Comparison of ENCODE assay signal across 28 cellular contexts in the genomic region with DNA sequence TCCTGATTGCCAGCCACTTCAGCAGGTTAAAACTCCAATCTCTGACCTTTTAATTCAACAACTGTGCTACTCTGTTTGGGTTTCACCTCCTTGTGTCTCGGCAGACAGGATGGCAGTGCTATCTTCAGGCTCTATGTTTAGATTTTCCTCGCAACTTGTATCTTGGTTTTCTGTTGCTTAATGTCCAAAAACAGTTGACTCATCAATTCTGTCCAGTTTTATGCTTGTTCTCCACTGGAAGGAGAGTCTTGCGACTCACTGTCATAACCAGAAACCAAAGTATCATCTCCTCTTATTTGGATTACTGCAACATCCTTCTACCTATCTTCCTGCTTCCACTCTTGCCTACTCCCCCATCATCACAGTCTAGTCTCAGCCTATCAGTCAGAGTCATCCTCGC.
"Had no signal": no experiment of that assay in that cellular context is flagged by ENCODE, and none has a peak within 500 bp of the region (broad histone marks: within the 10 kb centered on the region; RNA-seq: fewer than 3 reads in every experiment).

No MANE protein-coding gene starts in this region.

- H3K9ac ChIP-seq: parathyroid adenoma had no signal

- FAIRE-seq: colon, kidney had no signal

- H3K4me2 ChIP-seq: hepatocyte had no signal

- H3K4me1 Mint-ChIP-seq: memory B cell; mesothelial cell of epicardium; naive B cell; stimulated activated naive B cell treated with anti-CD40 and anti-IgM and Interleukin-4, amounts not matched to agents 10 μg/mL and 1 μg/mL and 100 μg/mL, for 72 hours had no signal

- H3K9me3 Mint-ChIP-seq: mesothelial cell of epicardium had no signal

- ATAC-seq: foreskin keratinocyte; gastroesophageal sphincter; heart left ventricle; left lobe of liver; mucosa of descending colon; natural killer cell treated with Interleukin-12 subunit alpha and Interleukin-12 subunit beta and Interleukin-15 and Interleukin-18, amount 100 ng/mL, for 72 hours; stimulated activated naive B cell treated with anti-CD40 and anti-IgM and Interleukin-4, amounts not matched to agents 10 μg/mL and 1 μg/mL and 100 μg/mL, for 72 hours had no signal

- H3K4me3 ChIP-seq: dorsolateral prefrontal cortex, gastroesophageal sphincter, heart left ventricle, hepatocyte, lung, mucosa of descending colon, right atrium auricular region, skin epidermis, spleen, thoracic aorta, tibial nerve, upper lobe of left lung had no signal

- H3K27ac ChIP-seq: dorsolateral prefrontal cortex, foreskin keratinocyte, gastroesophageal sphincter, heart left ventricle, hepatocyte, neutrophil, parathyroid adenoma, right atrium auricular region, skin epidermis, spleen, thoracic aorta, tibial nerve, upper lobe of left lung had no signal

- H3K4me3 Mint-ChIP-seq: memory B cell; mesothelial cell of epicardium; naive B cell; natural killer cell treated with Interleukin-12 subunit alpha and Interleukin-12 subunit beta and Interleukin-15 and Interleukin-18, amount 100 ng/mL, for 72 hours; neural crest cell; stimulated activated naive B cell treated with anti-CD40 and anti-IgM and Interleukin-4, amounts not matched to agents 10 μg/mL and 1 μg/mL and 100 μg/mL, for 72 hours; stimulated activated naive CD8-positive, alpha-beta T cell treated with anti-CD3 and anti-CD28 coated beads, Interleukin-15, Interleukin-2, amounts not matched to agents 100 ng/mL and 50 ng/mL, for 24 hours had no signal

- H3K27me3 Mint-ChIP-seq: memory B cell; natural killer cell treated with Interleukin-12 subunit alpha and Interleukin-12 subunit beta and Interleukin-15 and Interleukin-18, amount 100 ng/mL, for 72 hours; progenitor cell of endocrine pancreas; stimulated activated naive B cell treated with anti-CD40 and anti-IgM and Interleukin-4, amounts not matched to agents 10 μg/mL and 1 μg/mL and 100 μg/mL, for 72 hours; stimulated activated naive CD8-positive, alpha-beta T cell treated with anti-CD3 and anti-CD28 coated beads, Interleukin-15, Interleukin-2, amounts not matched to agents 100 ng/mL and 50 ng/mL, for 24 hours had no signal

- DNase-seq: dorsolateral prefrontal cortex; effector CD4-positive, alpha-beta T cell; foreskin keratinocyte; heart left ventricle; kidney; mucosa of descending colon; naive B cell; spleen; stimulated activated CD4-positive, alpha-beta T cell treated with anti-CD3 and anti-CD28 coated beads, Interleukin-4, amount 100 ng/mL, for 4 hours; stimulated activated naive B cell treated with anti-CD40 and anti-IgM and Interleukin-4, amounts not matched to agents 10 μg/mL and 1 μg/mL and 100 μg/mL, for 72 hours; upper lobe of left lung had no signal

- H3K27ac Mint-ChIP-seq: memory B cell; mesothelial cell of epicardium; naive B cell; natural killer cell treated with Interleukin-12 subunit alpha and Interleukin-12 subunit beta and Interleukin-15 and Interleukin-18, amount 100 ng/mL, for 72 hours; progenitor cell of endocrine pancreas; stimulated activated naive B cell treated with anti-CD40 and anti-IgM and Interleukin-4, amounts not matched to agents 10 μg/mL and 1 μg/mL and 100 μg/mL, for 72 hours; stimulated activated naive CD8-positive, alpha-beta T cell treated with anti-CD3 and anti-CD28 coated beads, Interleukin-15, Interleukin-2, amounts not matched to agents 100 ng/mL and 50 ng/mL, for 24 hours had no signal

- H3K4me1 ChIP-seq: foreskin keratinocyte, gastroesophageal sphincter, heart left ventricle, parathyroid adenoma, right atrium auricular region, spleen, tibial nerve, upper lobe of left lung had no signal

- H3K27me3 ChIP-seq: foreskin keratinocyte, heart left ventricle, hepatocyte, neutrophil, right atrium auricular region, spleen, tibial nerve, upper lobe of left lung had no signal

- H3K9me3 ChIP-seq: gastroesophageal sphincter, mucosa of descending colon, neutrophil, right atrium auricular region, thoracic aorta, tibial nerve, upper lobe of left lung had no signal

- H3K36me3 ChIP-seq: gastroesophageal sphincter, heart left ventricle, neutrophil, right atrium auricular region, spleen, thoracic aorta, tibial nerve, upper lobe of left lung had no signal

- H3K36me3 Mint-ChIP-seq: memory B cell; mesothelial cell of epicardium; naive B cell; natural killer cell treated with Interleukin-12 subunit alpha and Interleukin-12 subunit beta and Interleukin-15 and Interleukin-18, amount 100 ng/mL, for 72 hours; stimulated activated naive B cell treated with anti-CD40 and anti-IgM and Interleukin-4, amounts not matched to agents 10 μg/mL and 1 μg/mL and 100 μg/mL, for 72 hours had no signal

- H2AFZ ChIP-seq: hepatocyte, parathyroid adenoma had no signal
